ENCODE assay signal across 9 cellular contexts in genomic region chr1:2174348-2175054, GRCh38. TPM values are rescaled to one million over a fixed set of nuclear protein-coding genes. Genes with fewer than 3 reads are reported as not detected.
DNase-seq lines count a peak whose midpoint lies in the region; ATAC-seq and TF ChIP-seq lines count a peak whose summit lies in the region.
"Had no signal": no experiment of that assay in that cellular context is flagged by ENCODE, and none has a peak within 500 bp of the region (broad histone marks: within the 10 kb centered on the region; RNA-seq: fewer than 3 reads in every experiment).

No MANE protein-coding gene starts in this region.

- H3K9ac ChIP-seq in SK-N-SH = no peak overlapping the region
- H3K9ac ChIP-seq in mammary epithelial cell (ENCODE audit: insufficient read depth, low read length) = no peak overlapping the region

- intact Hi-C loops in mammary epithelial cell (cut with micrococcal nuclease) = loop anchor here (1.0 to 2.0 kb wide), 3 partner anchors 42 to 214 kb away; partner anchors contain the start of gene PRKCZ

- DNase-seq in EH (ENCODE audit: low read depth) (peak; percentile 64), LNCaP clone FGC (ENCODE audit: low read depth) (peak; percentile 11), SK-N-SH (peak; percentile 94), mammary epithelial cell (peak; percentile 40), inferior parietal cortex (ENCODE audit: extremely low spot score) (peak; percentile 34)
- DNase-seq in stimulated activated CD4-positive, alpha-beta T cell treated with anti-CD3 and anti-CD28 coated beads, Interleukin-1b, Interleukin-23, amount 100 ng/mL, for 48 hours = peak; percentile 44

- H3K27ac ChIP-seq in SK-N-SH (ENCODE audit: low read depth in 2 of 2, low read length in 1 of 2) (no peak overlapping the region), mammary epithelial cell (ENCODE audit: insufficient read depth, low read depth, low read length) (no peak overlapping the region)

- no peak for ATAC-seq in GM18907 (IDR thresholded peaks at IDR 0.05; ENCODE audit: unreplicated experiment)
- ATAC-seq in GM19463 (IDR thresholded peaks at IDR 0.05; ENCODE audit: unreplicated experiment) = no peak
- ATAC-seq: stimulated activated naive CD8-positive, alpha-beta T cell treated with anti-CD3 and anti-CD28 coated beads, Interleukin-15, amount 100 ng/mL, for 72 hours had no signal

- TF ChIP-seq RAD21 in SK-N-SH (IDR thresholded peaks at IDR 0.05; ENCODE audit: low read length) = peak; percentile 62

- POLR2A ChIA-PET in SK-N-SH (lab: Yijun Ruan, JAX) = interaction anchor here (0.6 to 1.2 kb wide), 2 partner anchors 11 to 168 kb away, joined by 3 to 4 read pairs; no protein-coding TSS in a partner anchor

- H3K36me3 ChIP-seq in SK-N-SH (replicated peaks in 1 of 2; ENCODE audit: control insufficient read depth in 1 of 2, insufficient read depth in 2 of 2, low read length in 1 of 2) (peaks cover 0 to 3% of the 10 kb centered on the region in 2 experiments), mammary epithelial cell (ENCODE audit: insufficient read depth, low read length) (no peaks in the 10 kb centered on the region)

- dilution Hi-C loops in mammary epithelial cell (cut with HindIII; ENCODE audit: low sequenced_read_pairs) = loop anchor here (5.0 kb wide), 1 partner anchor 42 kb away; no protein-coding TSS in a partner anchor

- H3K79me2 ChIP-seq in SK-N-SH (ENCODE audit: insufficient read depth) (no peaks in the 10 kb centered on the region), mammary epithelial cell (ENCODE audit: insufficient read depth, low read length) (no peaks in the 10 kb centered on the region)

- H2AFZ ChIP-seq in SK-N-SH (ENCODE audit: low read depth) = no peak overlapping the region
- peak overlapping the region; percentile 28 for H2AFZ ChIP-seq in mammary epithelial cell (ENCODE audit: low read depth, low read length)

- H4K20me1 ChIP-seq in SK-N-SH (ENCODE audit: insufficient read depth) (no peaks in the 10 kb centered on the region), mammary epithelial cell (ENCODE audit: insufficient read depth, low read length) (no peaks in the 10 kb centered on the region)

- H3K4me2 ChIP-seq in SK-N-SH (no peak overlapping the region), mammary epithelial cell (ENCODE audit: insufficient read depth, low read depth, low read length) (peak overlapping the region; percentile 6)

- H3K9me3 ChIP-seq in SK-N-SH = no peaks in the 10 kb centered on the region
- H3K9me3 ChIP-seq in mammary epithelial cell (replicated peaks; ENCODE audit: insufficient read depth, low read length) = no peaks in the 10 kb centered on the region

- H3K4me1 ChIP-seq in SK-N-SH (ENCODE audit: control insufficient read depth in 1 of 2, insufficient read depth in 2 of 2, low read depth in 1 of 2, low read length in 1 of 2) = peaks cover 0 to 2% of the 10 kb centered on the region in 2 experiments; a peak in 1 of 4 replicates
- peaks cover 4% of the 10 kb centered on the region for H3K4me1 ChIP-seq in mammary epithelial cell (ENCODE audit: insufficient read depth, low read length)

- in situ Hi-C loops in mammary epithelial cell (cut with MboI; ENCODE audit: low sequenced_read_pairs in 2 of 2) = loop anchor here (5.0 to 25.0 kb wide), 3 partner anchors 212 to 1263 kb away; partner anchors contain the start of genes HES5 (in 1 of the 2) and PANK4 (in 1 of the 2)

- no peak for TF ChIP-seq EP300 in SK-N-SH (IDR thresholded peaks at IDR 0.05; ENCODE audit: borderline replicate concordance in 1 of 2, low read depth in 1 of 2, low read length in 1 of 2)

- TF ChIP-seq CTCF in LNCaP clone FGC (IDR thresholded peaks at IDR 0.05; ENCODE audit: control insufficient read depth, extremely low read depth, insufficient read depth) (peak; percentile 95), SK-N-SH (IDR thresholded peaks at IDR 0.05) (peak; percentile 80), mammary epithelial cell (conservative IDR thresholded peaks at IDR 0.05 in 1 of 2, IDR thresholded peaks at IDR 0.05 in 1 of 2; ENCODE audit: extremely low read depth in 1 of 2, insufficient read depth in 1 of 2, low read depth in 1 of 2, low read length in 2 of 2) (peak; percentile 89 to 94)

- H3K27me3 ChIP-seq in SK-N-SH (ENCODE audit: insufficient read depth) (no peaks in the 10 kb centered on the region), mammary epithelial cell (ENCODE audit: insufficient read depth, low read length) (no peaks in the 10 kb centered on the region)

- CTCF ChIA-PET in SK-N-SH (lab: Yijun Ruan, JAX) (interaction anchor here (0.6 to 5.4 kb wide), 52 partner anchors 10 to 351 kb away, joined by 3 to 65 read pairs (median 6); partner anchors contain the start of genes FAAP20 and RER1), mammary epithelial cell (lab: Charles Lee; ENCODE audit: low non-redundant PET) (interaction anchor here (0.6 to 0.8 kb wide), 6 partner anchors 15 to 1698 kb away, joined by 3 to 7 read pairs (median 3); no protein-coding TSS in a partner anchor)

- WGBS in SK-N-SH (ENCODE audit: low lambda C conversion rate) = 60% methylated on average over 20 of the region's 31 CpGs
- 22% methylated on average over 23 of the region's 31 CpGs for WGBS in mammary epithelial cell (ENCODE audit: low coverage, missing lambda C conversion rate)

- H3K9me2 ChIP-seq in SK-N-SH = no peaks in the 10 kb centered on the region

- H3K4me3 ChIP-seq in LNCaP clone FGC (ENCODE audit: low read depth, low read length) (no peak overlapping the region), SK-N-SH (ENCODE audit: low read depth in 2 of 2, low read length in 1 of 2) (no peak overlapping the region), mammary epithelial cell (replicated peaks in 1 of 3; ENCODE audit: insufficient read depth in 1 of 3, low read depth in 2 of 3, low read length in 3 of 3) (no peak overlapping the region)

- no TSS peak for BruUV-seq in mammary epithelial cell (replicated peaks; lab: Mats Ljungman, UMichigan)

- no peaks in the 10 kb centered on the region for H3F3A ChIP-seq in SK-N-SH (replicated peaks; ENCODE audit: insufficient read depth)

TF ChIP-seq in SK-N-SH, 30 proteins besides CTCF, POLR2A, EP300 and RAD21:
- TF ChIP-seq MXI1 (IDR thresholded peaks at IDR 0.05; ENCODE audit: low read depth, low read length) = 0 out of 2 replicates have a peak, but pooled peaks have one; percentile 22
- no peak for TF ChIP-seq GATA2 (CRISPR knock-in tag; IDR thresholded peaks at IDR 0.05)
- no peak for TF ChIP-seq TAF1 (IDR thresholded peaks at IDR 0.05; ENCODE audit: borderline replicate concordance, low read depth, low read length)
- TF ChIP-seq CHD2 (IDR thresholded peaks at IDR 0.05; ENCODE audit: low read length, partially characterized antibody) = no peak
- TF ChIP-seq TCF12 (IDR thresholded peaks at IDR 0.05) = no peak
- TF ChIP-seq FOSL2 (IDR thresholded peaks at IDR 0.05; ENCODE audit: borderline replicate concordance, low read depth) = no peak
- no peak for TF ChIP-seq NFIC (IDR thresholded peaks at IDR 0.05; ENCODE audit: borderline replicate concordance)
- TF ChIP-seq GABPA (IDR thresholded peaks at IDR 0.05; ENCODE audit: low read depth) = no peak
- peak; percentile 60; the same call in 1 of the 2 replicates for TF ChIP-seq SMC3 (IDR thresholded peaks at IDR 0.05; ENCODE audit: low read depth, low read length)
- TF ChIP-seq SIN3A (IDR thresholded peaks at IDR 0.05; ENCODE audit: borderline replicate concordance, low read depth, low read length) = no peak
- TF ChIP-seq USF2 (IDR thresholded peaks at IDR 0.05; ENCODE audit: borderline replicate concordance, low read depth, low read length) = no peak
- no peak for TF ChIP-seq ELF1 (IDR thresholded peaks at IDR 0.05)

RNA-seq across cellular contexts. Expression of gene FAAP20, which starts 20.1 kb away (rescaled TPM):
- polyA plus RNA-seq in SK-N-SH (2012; rRNA removed) = 35.6 and 58.3 TPM in 2 replicates
- 26.9 and 34.4 TPM in 2 replicates for polyA plus RNA-seq in SK-N-SH (2012; cell fraction: cytosol; rRNA removed)
- polyA plus RNA-seq in SK-N-SH (2012; cell fraction: nucleus; rRNA removed) = 75.0 and 112 TPM in 2 replicates
- total RNA-seq in mammary epithelial cell = 10 to 100 TPM; 13.5 to 70.9 TPM
- polyA plus RNA-seq in mammary epithelial cell = 11.8 TPM
- 5.4 TPM for polyA minus RNA-seq in mammary epithelial cell

RNA-seq across cellular contexts. Expression of gene SKI, which starts 53.6 kb away (rescaled TPM):
- polyA plus RNA-seq in SK-N-SH (2012; rRNA removed) (3.5 and 7.2 TPM in 2 replicates), mammary epithelial cell (10.5 TPM)
- 7.1 and 8.9 TPM in 2 replicates for polyA plus RNA-seq in SK-N-SH (2012; cell fraction: cytosol; rRNA removed)
- 14.0 and 14.8 TPM in 2 replicates for polyA plus RNA-seq in SK-N-SH (2012; cell fraction: nucleus; rRNA removed)
- total RNA-seq in mammary epithelial cell = 10 to 100 TPM; 27.2 to 47.8 TPM
- polyA minus RNA-seq in mammary epithelial cell = 34.8 TPM

Comparison
In these comparisons a context has a peak if more than half of its experiments do, and no peak if none do; other contexts are left out.
1. DNase-seq: peak in every context shown above with its lines; median percentile 94 in SK-N-SH; 64 in EH; 44 in stimulated activated CD4-positive, alpha-beta T cell treated with anti-CD3 and anti-CD28 coated beads, Interleukin-1b, Interleukin-23, amount 100 ng/mL, for 48 hours; 40 in mammary epithelial cell; 34 in inferior parietal cortex; 11 in LNCaP clone FGC.